ENCODE assay signal across 9 cellular contexts in genomic region chr17:17043668-17044226, GRCh38. TPM values are rescaled to one million over a fixed set of nuclear protein-coding genes. Genes with fewer than 3 reads are reported as not detected.
DNase-seq lines count a peak whose midpoint lies in the region; ATAC-seq, FAIRE-seq and TF ChIP-seq lines count a peak whose summit lies in the region.
"Had no signal": no experiment of that assay in that cellular context is flagged by ENCODE, and none has a peak within 500 bp of the region (broad histone marks: within the 10 kb centered on the region; RNA-seq: fewer than 3 reads in every experiment).

No MANE protein-coding gene starts in this region.

- peak overlapping the region; percentile 87 for H3K4me3 ChIP-seq in astrocyte (ENCODE audit: insufficient read depth, low read depth, low read length)
- peak overlapping the region; percentile 79 to 83 for H3K4me3 ChIP-seq in testis

- no peak for FAIRE-seq in astrocyte (lab: Jason Lieb, UNC)
- FAIRE-seq: islet of Langerhans had no signal

- peaks cover 11% of the 10 kb centered on the region for H3K23me2 ChIP-seq in H9 (ENCODE audit: insufficient read length, low read depth, low read length, poor library complexity, severe bottlenecking)

- no peak overlapping the region for H3K23ac ChIP-seq in H9 (ENCODE audit: insufficient read length, low read depth, low read length)

- H4K91ac ChIP-seq in H9 (ENCODE audit: insufficient read length, low read depth, low read length): no peak overlapping the region

- H3K9ac ChIP-seq in H9 (ENCODE audit: extremely low read depth, insufficient read length, low read length) (no peak overlapping the region), astrocyte (ENCODE audit: low read length) (peak overlapping the region; percentile 95)

- peak overlapping the region; percentile 67 for H3K4me2 ChIP-seq in H9 (ENCODE audit: insufficient read depth, insufficient read length, low read length)
- H3K4me2 ChIP-seq in astrocyte (ENCODE audit: low read length): peak overlapping the region; percentile 99

- no peak overlapping the region for H2BK120ac ChIP-seq in H9 (ENCODE audit: low read depth, low read length, poor library complexity, severe bottlenecking)

- peaks cover 32 to 42% of the 10 kb centered on the region in 2 experiments for H3K4me1 Mint-ChIP-seq in H9
- peaks cover 39% of the 10 kb centered on the region for H3K4me1 Mint-ChIP-seq in astrocyte (ENCODE audit: low read depth, unreplicated experiment)

- H2AFZ ChIP-seq in H9 (ENCODE audit: low read length) (no peak overlapping the region), astrocyte (ENCODE audit: low read depth, low read length) (no peak overlapping the region)

- H3K36me3 ChIP-seq in astrocyte (ENCODE audit: insufficient read depth, low read length): no peaks in the 10 kb centered on the region
- no peaks in the 10 kb centered on the region for H3K36me3 ChIP-seq in testis (ENCODE audit: low read depth, missing control alignments)

- no peak overlapping the region for H3K18ac ChIP-seq in H9 (ENCODE audit: insufficient read length, low read depth, low read length)

- no peak overlapping the region for H2BK5ac ChIP-seq in H9 (ENCODE audit: insufficient read length, low read length)

- peak; percentile 2 for ATAC-seq in left lobe of liver
- ATAC-seq in omental fat pad (ENCODE audit: low FRiP score): no peak

- H4K20me1 ChIP-seq in H9 (ENCODE audit: control insufficient read depth, insufficient read depth, insufficient read length) (no peaks in the 10 kb centered on the region), astrocyte (ENCODE audit: insufficient read depth, low read length) (peaks cover 58% of the 10 kb centered on the region)

- no peak overlapping the region; a peak in 1 of 7 replicates for H3K27ac Mint-ChIP-seq in H9
- no peak overlapping the region for H3K27ac Mint-ChIP-seq in astrocyte (ENCODE audit: unreplicated experiment)

- no peak overlapping the region; the same call in 1 of the 2 replicates for H3K14ac ChIP-seq in H9 (ENCODE audit: insufficient read depth, low read length)

- no peak for TF ChIP-seq CTCF in H9 (conservative IDR thresholded peaks at IDR 0.05)
- TF ChIP-seq CTCF in astrocyte (IDR thresholded peaks at IDR 0.05; ENCODE audit: insufficient read depth, low read depth, low read length): no peak
- TF ChIP-seq CTCF in testis (IDR thresholded peaks at IDR 0.05): no peak
- no peak for TF ChIP-seq CTCF in omental fat pad (IDR thresholded peaks at IDR 0.05)

- in situ Hi-C loops in ACHN (cut with HindIII; ENCODE audit: low pct_ligation_motif_present, low pct_unique_long_range_greater_than_20kb, low sequenced_read_pairs): no loop called here

- H3K4me1 ChIP-seq in H9 (ENCODE audit: insufficient read depth, low read length) (peaks cover 5% of the 10 kb centered on the region; the same call in 1 of the 2 replicates), astrocyte (ENCODE audit: insufficient read depth, low read length) (peaks cover 26% of the 10 kb centered on the region), testis (peaks cover 29% of the 10 kb centered on the region)

- no peak overlapping the region for H4K5ac ChIP-seq in H9 (ENCODE audit: insufficient read length, low read depth, low read length)

- H2BK20ac ChIP-seq in H9 (ENCODE audit: low read depth, low read length, poor library complexity, severe bottlenecking): no peak overlapping the region

- no peak for TF ChIP-seq POLR2A in testis (IDR thresholded peaks at IDR 0.05)

- H2BK15ac ChIP-seq in H9 (ENCODE audit: low read depth, low read length): no peak overlapping the region

- H3K27me3 Mint-ChIP-seq in H9 (ENCODE audit: low read depth) (peaks cover 13% of the 10 kb centered on the region), astrocyte (ENCODE audit: low read depth, unreplicated experiment) (peaks cover 2% of the 10 kb centered on the region)

- H3K4me3 Mint-ChIP-seq in H9: peak overlapping the region; percentile 88 to 96
- peak overlapping the region; percentile 98 for H3K4me3 Mint-ChIP-seq in astrocyte (ENCODE audit: unreplicated experiment)

- H3K36me3 Mint-ChIP-seq in H9 (ENCODE audit: insufficient read depth in 1 of 3, low read depth in 3 of 3) (peaks cover 4 to 7% (median 7%) of the 10 kb centered on the region in 3 experiments; a peak in 5 of 7 replicates), astrocyte (ENCODE audit: low read depth, unreplicated experiment) (peaks cover 9% of the 10 kb centered on the region)

- H3T11ph ChIP-seq in H9 (ENCODE audit: low read length): no peak overlapping the region

- H4K8ac ChIP-seq in H9 (replicated peaks; ENCODE audit: insufficient read length, low read depth, low read length): no peak overlapping the region

- intact Hi-C loops in testis (cut with DNase I; ENCODE audit: low total_unique reads): no loop called here

- H3K27ac ChIP-seq in H9 (ENCODE audit: insufficient read length, low read depth, low read length) (no peak overlapping the region), astrocyte (ENCODE audit: low read depth, low read length) (peak overlapping the region; percentile 88), testis (peak overlapping the region; percentile 80 to 85)

- H3K9me3 ChIP-seq in H9 (ENCODE audit: control insufficient read depth, low read depth, low read length) (no peaks in the 10 kb centered on the region), astrocyte (ENCODE audit: insufficient read depth, low read depth, low read length) (no peaks in the 10 kb centered on the region), testis (no peaks in the 10 kb centered on the region)

- H3K79me2 ChIP-seq in H9 (ENCODE audit: insufficient read depth, low read length): peaks cover 16% of the 10 kb centered on the region; the same call in 1 of the 2 replicates
- H3K79me2 ChIP-seq in astrocyte (ENCODE audit: insufficient read depth, low read length): peaks cover 61% of the 10 kb centered on the region

- no peak overlapping the region for H3K56ac ChIP-seq in H9 (ENCODE audit: insufficient read length, low read depth, low read length)

- WGBS in H9 (ENCODE audit: extremely low coverage, insufficient read length, low lambda C conversion rate): no CpG with 5 or more reads among the region's 11 CpGs
- 9 to 12% methylated on average over 8 to 11 of the region's 11 CpGs for WGBS in testis, 2 donors

- H3K9me3 Mint-ChIP-seq in H9 (peaks cover 0 to 3% of the 10 kb centered on the region in 2 experiments; a peak in 1 of 5 replicates), astrocyte (ENCODE audit: unreplicated experiment) (no peaks in the 10 kb centered on the region)

- peak; percentile 26 for DNase-seq in ACHN
- DNase-seq in H9: peak; percentile 37
- DNase-seq in astrocyte (ENCODE audit: low read depth): no peak
- DNase-seq in left lobe of liver (ENCODE audit: low spot score): no peak
- no peak for DNase-seq in testis
- DNase-seq in activated effector memory CD4-positive, alpha-beta T cell treated with anti-CD3 and anti-CD28 coated beads, Interleukin-2, amount 50 U/mL, for 16 hours: no peak
- no peak for DNase-seq in DMS 273 (lab: John Stamatoyannopoulos, UW; ENCODE audit: unreplicated experiment)
- DNase-seq in omental fat pad (ENCODE audit: low spot score): no peak

- H3K4ac ChIP-seq in H9 (ENCODE audit: low read depth, low read length): no peak overlapping the region

- no peak overlapping the region for H2BK12ac ChIP-seq in H9 (ENCODE audit: insufficient read length, low read depth, low read length)

- no peak overlapping the region for H2AK5ac ChIP-seq in H9 (ENCODE audit: insufficient read length, low read length)

- H3K27me3 ChIP-seq in H9 (ENCODE audit: insufficient read depth, low read length): no peaks in the 10 kb centered on the region
- H3K27me3 ChIP-seq in astrocyte (ENCODE audit: insufficient read depth, low read length): no peaks in the 10 kb centered on the region
- H3K27me3 ChIP-seq in testis: no peaks in the 10 kb centered on the region

- peaks cover 6% of the 10 kb centered on the region for H3K79me1 ChIP-seq in H9 (ENCODE audit: insufficient read depth, low read depth, low read length, poor library complexity, severe bottlenecking)

RNA-seq across cellular contexts. Expression of gene MPRIP, which starts 1.5 kb away (rescaled TPM):
- total RNA-seq in H9 (2021): 129 and 132 TPM in 2 replicates
- 163 and 176 TPM in 2 replicates for total RNA-seq in astrocyte
- 93.3 TPM for total RNA-seq in left lobe of liver
- total RNA-seq in testis: 100 to 1,000 TPM; 304 to 337 TPM
- polyA plus RNA-seq in testis (ENCODE audit: insufficient read depth, low read depth, low replicate concordance): 191 TPM
- 100 to 1,000 TPM in 3 of 4 donors, 10 to 100 TPM in 1; 68.6 to 196 (median 125) TPM for total RNA-seq in omental fat pad

Comparison
In these comparisons a context has a peak if more than half of its experiments do, and no peak if none do; other contexts are left out.
1. DNase-seq: peak in ACHN (single experiment) and H9 (single experiment); none in astrocyte (single experiment), left lobe of liver (single experiment), testis (single experiment), activated effector memory CD4-positive, alpha-beta T cell treated with anti-CD3 and anti-CD28 coated beads, Interleukin-2, amount 50 U/mL, for 16 hours (single experiment), DMS 273 (single experiment) and omental fat pad (single experiment).